Comparison of ENCODE assay signal across 8 cellular contexts in the genomic region with DNA sequence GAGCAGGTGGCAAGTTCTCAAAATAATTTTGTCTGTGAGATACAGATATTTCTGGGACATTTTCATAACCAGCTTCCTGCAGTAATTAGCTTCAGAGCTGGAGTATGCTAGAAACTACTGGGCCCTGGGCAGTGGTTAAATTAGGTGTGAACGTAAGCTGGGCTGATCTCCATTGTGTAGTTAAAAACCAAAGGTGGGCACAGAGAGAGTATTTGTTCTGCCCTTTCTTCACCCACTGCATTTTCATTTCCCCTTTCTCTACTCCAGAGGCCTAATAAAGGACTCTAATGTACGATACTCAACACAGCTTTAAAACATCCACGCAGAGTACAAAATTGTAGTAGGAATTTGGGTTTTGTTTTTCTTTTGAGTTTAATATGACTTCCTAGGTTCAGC.
A peak's percentile ranks its signal among the peaks of the same experiment; 100 is the strongest.
DNase-seq lines count a peak whose midpoint lies in the region; ATAC-seq and TF ChIP-seq lines count a peak whose summit lies in the region.

No MANE protein-coding gene starts in this region.

- intact Hi-C loops in breast epithelium (cut with DNase I; ENCODE audit: low total_unique reads) (no loop called here), gastrocnemius medialis (cut with DNase I; ENCODE audit: low total_unique reads) (loop anchor here (1.0 to 2.0 kb wide), 2 partner anchors 61 to 250 kb away; no protein-coding TSS in a partner anchor)

- no peak for DNase-seq in breast epithelium (ENCODE audit: low spot score in 2 of 2)
- no peak for DNase-seq in gastrocnemius medialis
- DNase-seq in NCI-H774 (lab: John Stamatoyannopoulos, UW) = no peak
- no peak for DNase-seq in T-helper 2 cell treated with Interferon-gamma antibody and Interleukin-4, amounts not matched to agents 5 μg/mL and 100 μg/mL, for 36 hours (ENCODE audit: low spot score)
- no peak for DNase-seq in T1000 (lab: John Stamatoyannopoulos, UW)
- no peak for DNase-seq in DMS153 (lab: John Stamatoyannopoulos, UW)

- H3K4me3 ChIP-seq in breast epithelium = peak overlapping the region in 1 of 3 donors; percentile 30
- H3K4me3 ChIP-seq in gastrocnemius medialis = peak overlapping the region; percentile 19 to 33 (median 24)

- H3K4me1 ChIP-seq in breast epithelium (peaks cover 0 to 5% of the 10 kb centered on the region in 2 donors), gastrocnemius medialis (peaks cover 32 to 41% of the 10 kb centered on the region in 2 donors)

- no peaks in the 10 kb centered on the region for H3K36me3 ChIP-seq in breast epithelium
- H3K36me3 ChIP-seq in gastrocnemius medialis = no peaks in the 10 kb centered on the region

- no peak overlapping the region for H3K27ac Mint-ChIP-seq in T-helper 2 cell treated with Interferon-gamma antibody and Interleukin-4, amounts not matched to agents 5 μg/mL and 100 μg/mL, for 36 hours

- no peaks in the 10 kb centered on the region for H3K36me3 Mint-ChIP-seq in T-helper 2 cell treated with Interferon-gamma antibody and Interleukin-4, amounts not matched to agents 5 μg/mL and 100 μg/mL, for 36 hours (ENCODE audit: low read depth)

- no peak overlapping the region for H3K4me3 Mint-ChIP-seq in T-helper 2 cell treated with Interferon-gamma antibody and Interleukin-4, amounts not matched to agents 5 μg/mL and 100 μg/mL, for 36 hours

- peaks cover 4% of the 10 kb centered on the region for H3K27me3 Mint-ChIP-seq in T-helper 2 cell treated with Interferon-gamma antibody and Interleukin-4, amounts not matched to agents 5 μg/mL and 100 μg/mL, for 36 hours (ENCODE audit: low read depth)

- in situ Hi-C loops in gastrocnemius medialis (cut with MboI; ENCODE audit: low sequenced_read_pairs in 4 of 4) = no loop called here

- TF ChIP-seq CTCF in breast epithelium (IDR thresholded peaks at IDR 0.05) (no peak), gastrocnemius medialis (IDR thresholded peaks at IDR 0.05 in 4 of 5, conservative IDR thresholded peaks at IDR 0.05 in 1 of 5) (no peak)

- H3K9me3 Mint-ChIP-seq in T-helper 2 cell treated with Interferon-gamma antibody and Interleukin-4, amounts not matched to agents 5 μg/mL and 100 μg/mL, for 36 hours = no peaks in the 10 kb centered on the region

- H3K9me3 ChIP-seq in breast epithelium (no peaks in the 10 kb centered on the region), gastrocnemius medialis (no peaks in the 10 kb centered on the region)

- peak; percentile 67 for ATAC-seq in GM19372 (IDR thresholded peaks at IDR 0.05; ENCODE audit: low read depth, unreplicated experiment)
- ATAC-seq in HG03066 (IDR thresholded peaks at IDR 0.05; ENCODE audit: low read depth, unreplicated experiment) = peak; percentile 91
- peak; percentile 8 to 22 for ATAC-seq in gastrocnemius medialis

- peak overlapping the region; percentile 78 to 83 for H3K27ac ChIP-seq in breast epithelium
- H3K27ac ChIP-seq in gastrocnemius medialis = peak overlapping the region; percentile 77 to 81 (median 78)

- H3K4me1 Mint-ChIP-seq in T-helper 2 cell treated with Interferon-gamma antibody and Interleukin-4, amounts not matched to agents 5 μg/mL and 100 μg/mL, for 36 hours (ENCODE audit: low read depth) = no peaks in the 10 kb centered on the region

- H3K27me3 ChIP-seq in breast epithelium (no peaks in the 10 kb centered on the region), gastrocnemius medialis (no peaks in the 10 kb centered on the region)

- TF ChIP-seq POLR2A in breast epithelium (IDR thresholded peaks at IDR 0.05) (no peak), gastrocnemius medialis (IDR thresholded peaks at IDR 0.05) (no peak)

Comparison
In these comparisons a context has a peak if more than half of its experiments do, and no peak if none do; other contexts are left out.
1. ATAC-seq: peak in every context shown above with its lines; median percentile 91 in HG03066; 67 in GM19372; 15 in gastrocnemius medialis.